Comparison of ENCODE assay signal across 18 cellular contexts in genomic region chr14:101412741-101413140, GRCh38.
DNase-seq lines count a peak whose midpoint lies in the region; ATAC-seq and TF ChIP-seq lines count a peak whose summit lies in the region.
"Had no signal": no experiment of that assay in that cellular context is flagged by ENCODE, and none has a peak within 500 bp of the region (broad histone marks: within the 10 kb centered on the region; RNA-seq: fewer than 3 reads in every experiment).

No MANE protein-coding gene starts in this region.

- peak overlapping the region; percentile 7 for H3K4me3 Mint-ChIP-seq in Calu3 (ENCODE audit: low read depth, unreplicated experiment)
- H3K4me3 Mint-ChIP-seq: B cell; CD4-positive, alpha-beta T cell had no signal

- peak overlapping the region; percentile 19 for H3K27ac Mint-ChIP-seq in Calu3 (ENCODE audit: unreplicated experiment)
- H3K27ac Mint-ChIP-seq: B cell; CD4-positive, alpha-beta T cell had no signal

- CTCF ChIA-PET in Calu3 (lab: Charles Lee), result interaction anchor here (0.5 to 0.6 kb wide), 2 partner anchors 13 to 268 kb away, joined by 4 to 9 read pairs; no protein-coding TSS in a partner anchor

- H3K27me3 Mint-ChIP-seq in Calu3 (ENCODE audit: unreplicated experiment), result peaks cover 10% of the 10 kb centered on the region

- H3K4me1 Mint-ChIP-seq in Calu3 (ENCODE audit: low read depth, unreplicated experiment), result peaks cover 18% of the 10 kb centered on the region
- H3K4me1 Mint-ChIP-seq: B cell had no signal

- BruUV-seq in Calu3 (replicated peaks; lab: Mats Ljungman, UMichigan), result no TSS peak

- H3K9me3 Mint-ChIP-seq in Calu3 (ENCODE audit: low read depth, unreplicated experiment), result no peaks in the 10 kb centered on the region
- H3K9me3 Mint-ChIP-seq: CD4-positive, alpha-beta T cell had no signal

- TF ChIP-seq CTCF in Calu3 (IDR thresholded peaks at IDR 0.05; ENCODE audit: unreplicated experiment), result no peak

- DNase-seq in Calu3 (peak; percentile 30), HT-29 (ENCODE audit: low spot score) (peak; percentile 58), RPMI7951 (ENCODE audit: low read depth) (peak; percentile 3), left colon (no peak), AG20443 (ENCODE audit: low spot score) (no peak), globus pallidus (ENCODE audit: low spot score) (no peak), retina (no peak)
- DNase-seq: ACHN; CD4-positive, alpha-beta T cell; DND-41; H7; IMR-90; NCI-H2227 treated with DMSO at 0.1 percent for 48 hours; NCI-H526 treated with DMSO at 0.1 percent for 48 hours; SHP77 treated with DMSO at 0.1 percent for 48 hours had no signal

- intact Hi-C loops in Calu3 (cut with micrococcal nuclease; ENCODE audit: unreplicated experiment), result loop anchor here (5.0 kb wide), 1 partner anchor 110 kb away; no protein-coding TSS in a partner anchor
- intact Hi-C loops in left colon (cut with DNase I, micrococcal nuclease), result no loop called here

- ATAC-seq in left colon (peak; percentile 66), GM21825 (IDR thresholded peaks at IDR 0.05; ENCODE audit: unreplicated experiment) (no peak)
- ATAC-seq: Panc1 had no signal

- no peaks in the 10 kb centered on the region for H3K36me3 Mint-ChIP-seq in Calu3 (ENCODE audit: insufficient read depth, unreplicated experiment)

Comparison
In these comparisons a context has a peak if more than half of its experiments do, and no peak if none do; other contexts are left out.
1. DNase-seq: peak in Calu3 (single experiment), HT-29 (single experiment) and RPMI7951 (single experiment); none in left colon (0 of 2), AG20443 (single experiment), globus pallidus (single experiment) and retina (single experiment).